15 cellular contexts compared by ENCODE assay signal in the genomic region with DNA sequence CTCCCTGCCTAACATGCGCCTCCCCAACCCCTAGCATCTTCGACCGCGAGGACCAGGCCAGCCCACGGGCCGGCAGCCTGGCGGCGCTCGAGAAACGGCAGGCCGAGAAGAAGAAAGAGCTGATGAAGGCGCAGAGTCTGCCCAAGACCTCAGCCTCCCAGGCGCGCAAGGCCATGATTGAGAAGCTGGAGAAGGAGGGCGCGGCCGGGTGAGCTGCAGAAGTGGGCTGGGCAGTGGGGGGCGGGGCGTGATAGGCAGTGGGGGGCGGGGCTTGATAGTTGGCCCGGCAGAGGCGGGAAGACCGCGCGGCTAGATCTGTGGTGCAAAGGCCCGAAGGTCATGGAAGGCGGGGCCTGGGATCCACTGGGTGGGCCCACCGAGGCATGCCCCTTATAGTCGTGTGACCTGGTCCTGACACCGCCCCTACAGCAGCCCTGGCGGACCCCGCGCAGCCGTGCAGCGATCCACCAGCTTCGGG. TPM values are rescaled to one million over a fixed set of nuclear protein-coding genes. Genes with fewer than 3 reads are reported as not detected.
DNase-seq lines count a peak whose midpoint lies in the region; TF ChIP-seq lines count a peak whose summit lies in the region.
"Had no signal": no experiment of that assay in that cellular context is flagged by ENCODE, and none has a peak within 500 bp of the region (broad histone marks: within the 10 kb centered on the region; RNA-seq: fewer than 3 reads in every experiment).

No MANE protein-coding gene starts in this region.

- no peak for TF ChIP-seq EP300 in sigmoid colon (IDR thresholded peaks at IDR 0.05)

- DNase-seq in CD14-positive monocyte (ENCODE audit: low spot score) = peak; percentile 45
- peak in 4 of 7 donors; percentile 57 to 67 (median 62) for DNase-seq in adrenal gland
- peak; percentile 92 for DNase-seq in sigmoid colon
- no peak for DNase-seq in activated naive CD4-positive, alpha-beta T cell treated with anti-CD3 and anti-CD28 coated beads, Interleukin-2, amount 50 U/mL, for 16 hours
- no peak for DNase-seq in occipital lobe (lab: John Stamatoyannopoulos, UW)
- DNase-seq in LoVo (ENCODE audit: low spot score) = no peak
- no peak for DNase-seq in stimulated activated CD4-positive, alpha-beta T cell treated with anti-CD3 and anti-CD28 coated beads, Interleukin-15, amount 100 ng/mL, for 24 hours
- DNase-seq: activated T-cell treated with anti-CD3 and anti-CD28 coated beads for 4 hours; AML-193; DMS79; effector memory CD8-positive, alpha-beta T cell; NCI-H1436 treated with DMSO at 0.1 percent for 48 hours; NCI-H526 had no signal

- 46 to 75% (median 52%) methylated on average over 23 to 36 of the region's 36 CpGs for WGBS in adrenal gland, 4 donors
- 57 to 73% methylated on average over 36 of the region's 36 CpGs for WGBS in sigmoid colon, 2 donors

- TF ChIP-seq POLR2A in adrenal gland (IDR thresholded peaks at IDR 0.05) = no peak
- TF ChIP-seq POLR2A in sigmoid colon (IDR thresholded peaks at IDR 0.05) = no peak

- H3K27ac ChIP-seq in adrenal gland (peak overlapping the region in 1 of 5 donors; percentile 46), sigmoid colon (peak overlapping the region; percentile 96 to 100 (median 99))

- H3K9ac ChIP-seq in iPS-15b (ENCODE audit: low read depth, low read length) = no peak overlapping the region

- H3K4me3 Mint-ChIP-seq in CD14-positive monocyte = no peak overlapping the region
- H3K4me3 Mint-ChIP-seq: effector memory CD8-positive, alpha-beta T cell had no signal

- intact Hi-C loops in CD14-positive monocyte (cut with micrococcal nuclease) = no loop called here
- intact Hi-C loops in adrenal gland (cut with DNase I) = no loop called here
- intact Hi-C loops in sigmoid colon (cut with DNase I) = no loop called here

- H3K4me1 ChIP-seq in adrenal gland (replicated peaks in 1 of 2) (peaks cover 5% of the 10 kb centered on the region in 2 donors), iPS-15b (ENCODE audit: control insufficient read depth, insufficient read depth, low read length) (peaks cover 8% of the 10 kb centered on the region), sigmoid colon (peaks cover 0 to 97% (median 92%) of the 10 kb centered on the region in 4 donors)

- H3K27me3 ChIP-seq in adrenal gland (no peaks in the 10 kb centered on the region), iPS-15b (ENCODE audit: control insufficient read depth, insufficient read depth, low read length) (peaks cover 3% of the 10 kb centered on the region), sigmoid colon (no peaks in the 10 kb centered on the region)

- H3K4me3 ChIP-seq in adrenal gland (no peak overlapping the region), iPS-15b (ENCODE audit: low read depth, low read length) (peak overlapping the region; percentile 52), sigmoid colon (peak overlapping the region in 2 of 4 donors; percentile 11 to 16)
- H3K4me3 ChIP-seq: skin epidermis had no signal

- H3K27ac Mint-ChIP-seq in CD14-positive monocyte = no peak overlapping the region
- H3K27ac Mint-ChIP-seq: effector memory CD8-positive, alpha-beta T cell had no signal

- H3K9me3 Mint-ChIP-seq in CD14-positive monocyte = no peaks in the 10 kb centered on the region
- H3K9me3 Mint-ChIP-seq: effector memory CD8-positive, alpha-beta T cell had no signal

- peaks cover 0 to 50% of the 10 kb centered on the region in 2 donors for H3K36me3 ChIP-seq in adrenal gland (replicated peaks in 1 of 2)
- H3K36me3 ChIP-seq in iPS-15b (ENCODE audit: control insufficient read depth, insufficient read depth, low read length) = peaks cover 3% of the 10 kb centered on the region
- peaks cover 68 to 87% (median 71%) of the 10 kb centered on the region in 4 donors for H3K36me3 ChIP-seq in sigmoid colon

- TF ChIP-seq CTCF in CD14-positive monocyte (IDR thresholded peaks at IDR 0.05) (no peak), adrenal gland (IDR thresholded peaks at IDR 0.05) (no peak), sigmoid colon (IDR thresholded peaks at IDR 0.05) (no peak)

- peaks cover 0 to 3% (median 1%) of the 10 kb centered on the region in 3 donors for H3K27me3 Mint-ChIP-seq in CD14-positive monocyte (ENCODE audit: low read depth in 3 of 3)
- H3K27me3 Mint-ChIP-seq: effector memory CD8-positive, alpha-beta T cell had no signal

- peaks cover 48 to 72% of the 10 kb centered on the region in 2 donors for H3K36me3 Mint-ChIP-seq in CD14-positive monocyte

- H3K9me3 ChIP-seq in adrenal gland (replicated peaks in 1 of 3) (no peaks in the 10 kb centered on the region), iPS-15b (ENCODE audit: control insufficient read depth, insufficient read depth, low read length) (no peaks in the 10 kb centered on the region), sigmoid colon (no peaks in the 10 kb centered on the region)

- H3K4me1 Mint-ChIP-seq in CD14-positive monocyte = no peaks in the 10 kb centered on the region

RNA-seq across cellular contexts. Expression of a gene that starts 8.7 kb away (rescaled TPM):
- polyA plus RNA-seq in CD14-positive monocyte = 1 to 10 TPM; 3.4 to 7.6 TPM
- 100 to 1,000 TPM in 6 of 8 donors, 10 to 100 TPM in 2; 73.4 to 546 (median 161) TPM for total RNA-seq in adrenal gland
- 100 to 1,000 TPM in 2 of 3 donors, 10 to 100 TPM in 1; 22.9 to 208 (median 134) TPM for polyA plus RNA-seq in adrenal gland
- total RNA-seq in sigmoid colon = 1,000 to 10,000 TPM in 3 of 4 donors, 100 to 1,000 TPM in 1; 868 to 1,938 (median 1,638) TPM
- 100 to 1,000 TPM in 2 of 3 donors, 10 to 100 TPM in 1; 40.9 to 192 (median 169) TPM for polyA plus RNA-seq in sigmoid colon
- total RNA-seq in occipital lobe = 13.9 TPM

RNA-seq across cellular contexts. Expression of a gene that starts 17.6 kb away (rescaled TPM):
- polyA plus RNA-seq in CD14-positive monocyte (under 1 TPM; 0.87 to 0.88 TPM), adrenal gland (100 to 1,000 TPM in 1 of 3 donors, 10 to 100 TPM in 1, 1 to 10 TPM in 1; 4.6 to 155 (median 58.6) TPM), sigmoid colon (100 to 1,000 TPM in 1 of 3 donors, 10 to 100 TPM in 2; 23.8 to 103 (median 29.4) TPM)
- total RNA-seq in adrenal gland (100 to 1,000 TPM in 4 of 8 donors, 10 to 100 TPM in 4; 22.7 to 115 (median 101) TPM), sigmoid colon (1,000 to 10,000 TPM in 3 of 4 donors, 100 to 1,000 TPM in 1; 987 to 1,789 (median 1,228) TPM), occipital lobe (9.8 TPM)

RNA-seq across cellular contexts. Expression of a gene that starts 24.1 kb away (rescaled TPM):
- polyA plus RNA-seq in CD14-positive monocyte = not detected
- total RNA-seq in adrenal gland = 1 to 10 TPM in 7 of 8 donors, under 1 TPM in 1; 0.48 to 8.1 (median 2.5) TPM
- 1 to 10 TPM in 2 of 3 donors, under 1 TPM in 1; 0.48 to 5.8 (median 2.1) TPM for polyA plus RNA-seq in adrenal gland
- 1 to 10 TPM; 1.1 to 2.2 (median 1.8) TPM for total RNA-seq in sigmoid colon
- 10 to 100 TPM; 11.4 to 15.3 (median 12.5) TPM for polyA plus RNA-seq in sigmoid colon
- 0.78 TPM for total RNA-seq in occipital lobe

RNA-seq across cellular contexts. Expression of a gene that starts 41.6 kb away (rescaled TPM):
- not detected for polyA plus RNA-seq in CD14-positive monocyte
- not detected for total RNA-seq in adrenal gland
- polyA plus RNA-seq in adrenal gland = under 1 TPM in 1 of 3 donors, not detected in 2; 0.09 TPM
- total RNA-seq in sigmoid colon = not detected
- 1 to 10 TPM in 1 of 3 donors, not detected in 2; 5.2 TPM for polyA plus RNA-seq in sigmoid colon
- total RNA-seq in occipital lobe = not detected

Comparison
In these comparisons a context has a peak if more than half of its experiments do, and no peak if none do; other contexts are left out.
1. DNase-seq: peak in CD14-positive monocyte (single experiment), adrenal gland (4 of 7) and sigmoid colon (single experiment); none in activated naive CD4-positive, alpha-beta T cell treated with anti-CD3 and anti-CD28 coated beads, Interleukin-2, amount 50 U/mL, for 16 hours (single experiment), occipital lobe (single experiment), LoVo (single experiment) and stimulated activated CD4-positive, alpha-beta T cell treated with anti-CD3 and anti-CD28 coated beads, Interleukin-15, amount 100 ng/mL, for 24 hours (single experiment).
2. RNA of a gene that starts 17.6 kb away (total RNA-seq): 987 to 1,789 TPM in sigmoid colon; 22.7 to 115 TPM in adrenal gland and 9.8 TPM in occipital lobe (single experiment); every median in the first group is over 4 times any median in the second.